1 cellular context compared by ENCODE assay signal in genomic region chr3:36960502-36960901, GRCh38.
TF ChIP-seq lines count a peak whose summit lies in the region.

No MANE protein-coding gene starts in this region.

TF ChIP-seq in H1, 55 proteins besides CTCF, POLR2A, EP300 and RAD21:
- TF ChIP-seq SAP30 (IDR thresholded peaks at IDR 0.05; ENCODE audit: insufficient read depth, insufficient replicate concordance, low read length) (no peak), HDAC2 (IDR thresholded peaks at IDR 0.05; ENCODE audit: borderline replicate concordance in 1 of 2, low read depth in 2 of 2, low read length in 2 of 2) (no peak), PHF8 (conservative IDR thresholded peaks at IDR 0.05; ENCODE audit: low read depth, low read length) (no peak), POU5F1 (IDR thresholded peaks at IDR 0.05; ENCODE audit: low read depth, low read length) (no peak), USF2 (IDR thresholded peaks at IDR 0.05; ENCODE audit: low read length) (no peak), KDM4A (IDR thresholded peaks at IDR 0.05; ENCODE audit: low read depth, low read length, severe bottlenecking) (no peak), CEBPB (IDR thresholded peaks at IDR 0.05; ENCODE audit: low read depth, low read length) (no peak), SP1 (IDR thresholded peaks at IDR 0.05; ENCODE audit: low read depth, low read length) (no peak), BCL11A (IDR thresholded peaks at IDR 0.05; ENCODE audit: low read depth in 2 of 2, low read length in 2 of 2) (no peak)
TF ChIP-seq in H1: peak in this region for 0.
